1 cellular context compared by ENCODE assay signal in the genomic region with DNA sequence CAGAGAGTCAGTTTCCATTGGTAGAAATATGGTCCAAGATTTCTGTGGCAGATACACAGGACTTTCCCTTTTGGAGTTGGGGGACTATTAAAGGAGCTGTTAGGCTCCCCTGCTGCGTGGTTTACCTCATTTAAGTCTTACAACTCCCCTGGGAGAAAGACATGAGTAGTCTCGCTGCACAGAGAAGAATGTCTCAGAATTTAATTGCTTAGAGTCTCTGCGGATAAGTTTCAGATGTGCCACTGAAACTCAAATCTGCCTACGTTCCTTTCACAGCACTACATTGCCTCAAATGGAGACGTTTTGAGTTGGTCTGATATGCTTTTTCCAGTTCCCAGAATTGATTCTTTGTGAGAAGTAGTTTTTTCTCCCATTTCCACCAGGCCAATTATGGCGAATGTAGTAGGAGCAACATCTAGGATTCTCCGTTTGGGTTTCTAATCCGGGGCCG.
A peak's percentile ranks its signal among the peaks of the same experiment; 100 is the strongest.
TF ChIP-seq lines count a peak whose summit lies in the region.

No MANE protein-coding gene starts in this region.

TF ChIP-seq in GM12878, 131 proteins besides CTCF, POLR2A, EP300 and RAD21 (continued from another document):
- TF ChIP-seq BCL11A (IDR thresholded peaks at IDR 0.05; ENCODE audit: low read depth, low read length) = peak; percentile 60; the same call in 1 of the 2 replicates
- no peak for TF ChIP-seq NFYA (IDR thresholded peaks at IDR 0.05; ENCODE audit: borderline replicate concordance, low read depth, low read length)
- peak; percentile 87 for TF ChIP-seq MEF2B (IDR thresholded peaks at IDR 0.05; ENCODE audit: partially characterized antibody, poor library complexity, severe bottlenecking)
- no peak for TF ChIP-seq SREBF2 (IDR thresholded peaks at IDR 0.05; ENCODE audit: low read length)
- no peak for TF ChIP-seq TCF12 (IDR thresholded peaks at IDR 0.05; ENCODE audit: low read depth, low read length)
- TF ChIP-seq JUND (IDR thresholded peaks at IDR 0.05; ENCODE audit: low read depth, low read length) = no peak
- TF ChIP-seq, protein P1, sequence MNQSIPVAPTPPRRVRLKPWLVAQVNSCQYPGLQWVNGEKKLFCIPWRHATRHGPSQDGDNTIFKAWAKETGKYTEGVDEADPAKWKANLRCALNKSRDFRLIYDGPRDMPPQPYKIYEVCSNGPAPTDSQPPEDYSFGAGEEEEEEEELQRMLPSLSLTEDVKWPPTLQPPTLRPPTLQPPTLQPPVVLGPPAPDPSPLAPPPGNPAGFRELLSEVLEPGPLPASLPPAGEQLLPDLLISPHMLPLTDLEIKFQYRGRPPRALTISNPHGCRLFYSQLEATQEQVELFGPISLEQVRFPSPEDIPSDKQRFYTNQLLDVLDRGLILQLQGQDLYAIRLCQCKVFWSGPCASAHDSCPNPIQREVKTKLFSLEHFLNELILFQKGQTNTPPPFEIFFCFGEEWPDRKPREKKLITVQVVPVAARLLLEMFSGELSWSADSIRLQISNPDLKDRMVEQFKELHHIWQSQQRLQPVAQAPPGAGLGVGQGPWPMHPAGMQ (IDR thresholded peaks at IDR 0.05; ENCODE audit: borderline replicate concordance) = no peak
- TF ChIP-seq, protein P2, sequence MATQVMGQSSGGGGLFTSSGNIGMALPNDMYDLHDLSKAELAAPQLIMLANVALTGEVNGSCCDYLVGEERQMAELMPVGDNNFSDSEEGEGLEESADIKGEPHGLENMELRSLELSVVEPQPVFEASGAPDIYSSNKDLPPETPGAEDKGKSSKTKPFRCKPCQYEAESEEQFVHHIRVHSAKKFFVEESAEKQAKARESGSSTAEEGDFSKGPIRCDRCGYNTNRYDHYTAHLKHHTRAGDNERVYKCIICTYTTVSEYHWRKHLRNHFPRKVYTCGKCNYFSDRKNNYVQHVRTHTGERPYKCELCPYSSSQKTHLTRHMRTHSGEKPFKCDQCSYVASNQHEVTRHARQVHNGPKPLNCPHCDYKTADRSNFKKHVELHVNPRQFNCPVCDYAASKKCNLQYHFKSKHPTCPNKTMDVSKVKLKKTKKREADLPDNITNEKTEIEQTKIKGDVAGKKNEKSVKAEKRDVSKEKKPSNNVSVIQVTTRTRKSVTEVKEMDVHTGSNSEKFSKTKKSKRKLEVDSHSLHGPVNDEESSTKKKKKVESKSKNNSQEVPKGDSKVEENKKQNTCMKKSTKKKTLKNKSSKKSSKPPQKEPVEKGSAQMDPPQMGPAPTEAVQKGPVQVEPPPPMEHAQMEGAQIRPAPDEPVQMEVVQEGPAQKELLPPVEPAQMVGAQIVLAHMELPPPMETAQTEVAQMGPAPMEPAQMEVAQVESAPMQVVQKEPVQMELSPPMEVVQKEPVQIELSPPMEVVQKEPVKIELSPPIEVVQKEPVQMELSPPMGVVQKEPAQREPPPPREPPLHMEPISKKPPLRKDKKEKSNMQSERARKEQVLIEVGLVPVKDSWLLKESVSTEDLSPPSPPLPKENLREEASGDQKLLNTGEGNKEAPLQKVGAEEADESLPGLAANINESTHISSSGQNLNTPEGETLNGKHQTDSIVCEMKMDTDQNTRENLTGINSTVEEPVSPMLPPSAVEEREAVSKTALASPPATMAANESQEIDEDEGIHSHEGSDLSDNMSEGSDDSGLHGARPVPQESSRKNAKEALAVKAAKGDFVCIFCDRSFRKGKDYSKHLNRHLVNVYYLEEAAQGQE (IDR thresholded peaks at IDR 0.05; ENCODE audit: low read depth, low read length) = no peak
- peak; percentile 71 for TF ChIP-seq MTA2 (IDR thresholded peaks at IDR 0.05; ENCODE audit: low read depth)
- TF ChIP-seq MYB (IDR thresholded peaks at IDR 0.05; ENCODE audit: borderline replicate concordance, low read depth, low read length) = no peak
- no peak for TF ChIP-seq KLF5 (IDR thresholded peaks at IDR 0.05; ENCODE audit: partially characterized antibody)
- TF ChIP-seq, protein P3, sequence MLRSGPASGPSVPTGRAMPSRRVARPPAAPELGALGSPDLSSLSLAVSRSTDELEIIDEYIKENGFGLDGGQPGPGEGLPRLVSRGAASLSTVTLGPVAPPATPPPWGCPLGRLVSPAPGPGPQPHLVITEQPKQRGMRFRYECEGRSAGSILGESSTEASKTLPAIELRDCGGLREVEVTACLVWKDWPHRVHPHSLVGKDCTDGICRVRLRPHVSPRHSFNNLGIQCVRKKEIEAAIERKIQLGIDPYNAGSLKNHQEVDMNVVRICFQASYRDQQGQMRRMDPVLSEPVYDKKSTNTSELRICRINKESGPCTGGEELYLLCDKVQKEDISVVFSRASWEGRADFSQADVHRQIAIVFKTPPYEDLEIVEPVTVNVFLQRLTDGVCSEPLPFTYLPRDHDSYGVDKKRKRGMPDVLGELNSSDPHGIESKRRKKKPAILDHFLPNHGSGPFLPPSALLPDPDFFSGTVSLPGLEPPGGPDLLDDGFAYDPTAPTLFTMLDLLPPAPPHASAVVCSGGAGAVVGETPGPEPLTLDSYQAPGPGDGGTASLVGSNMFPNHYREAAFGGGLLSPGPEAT (IDR thresholded peaks at IDR 0.05; ENCODE audit: low read depth) = peak; percentile 37; the same call in 1 of the 2 replicates
- TF ChIP-seq IKZF2 (IDR thresholded peaks at IDR 0.05) = 0 out of 4 replicates have a peak, but pooled peaks of 1 of the 2 experiments have one; percentile 38
- 0 out of 2 replicates have a peak, but pooled peaks have one; percentile 13 for TF ChIP-seq ATF7 (IDR thresholded peaks at IDR 0.05; ENCODE audit: low read depth)
- no peak for TF ChIP-seq CEBPB (IDR thresholded peaks at IDR 0.05; ENCODE audit: borderline replicate concordance in 1 of 2, low read depth in 2 of 2, low read length in 2 of 2)
